Comparison of ENCODE assay signal across 14 cellular contexts in the genomic region with DNA sequence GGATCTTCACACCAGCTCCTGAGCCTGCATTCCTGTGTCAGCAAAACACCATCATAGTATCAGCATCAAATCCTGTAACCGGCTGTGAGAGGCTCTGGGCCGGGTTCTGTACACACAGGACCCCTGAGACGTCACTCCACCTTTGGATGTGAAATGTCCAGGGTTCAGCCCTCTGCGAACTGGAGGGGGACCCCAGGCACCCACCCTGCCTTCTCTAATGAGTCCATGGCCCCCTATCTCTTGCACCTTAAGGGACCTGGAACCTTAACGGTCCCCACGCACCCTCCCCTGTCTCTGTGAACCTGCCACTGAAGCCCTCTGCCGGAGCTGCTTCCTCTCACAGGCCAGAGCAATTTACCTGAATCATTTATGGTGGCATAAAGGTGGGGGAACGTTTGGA.
DNase-seq lines count a peak whose midpoint lies in the region; ATAC-seq and TF ChIP-seq lines count a peak whose summit lies in the region.
"Had no signal": no experiment of that assay in that cellular context is flagged by ENCODE, and none has a peak within 500 bp of the region (broad histone marks: within the 10 kb centered on the region; RNA-seq: fewer than 3 reads in every experiment).

No MANE protein-coding gene starts in this region.

- no peaks in the 10 kb centered on the region for H3K36me3 Mint-ChIP-seq in activated naive CD8-positive, alpha-beta T cell treated with anti-CD3 and anti-CD28 coated beads, Interleukin-2, amount 10 ng/mL, durations not matched to agents 7 days and 5 days
- no peaks in the 10 kb centered on the region for H3K36me3 Mint-ChIP-seq in activated naive CD8-positive, alpha-beta T cell treated with anti-CD3 and anti-CD28 coated beads for 36 hours

- no peak overlapping the region for H3K27ac ChIP-seq in dorsolateral prefrontal cortex
- H3K27ac ChIP-seq in osteoblast (ENCODE audit: low read depth, low read length) = no peak overlapping the region
- H3K27ac ChIP-seq in upper lobe of right lung = no peak overlapping the region
- H3K27ac ChIP-seq: 22Rv1, A549, C4-2B had no signal

- peaks cover 0 to 12% (median 0%) of the 10 kb centered on the region in 45 donors for H3K27me3 ChIP-seq in dorsolateral prefrontal cortex
- H3K27me3 ChIP-seq in osteoblast (ENCODE audit: insufficient read depth, low read length) = no peaks in the 10 kb centered on the region
- H3K27me3 ChIP-seq in upper lobe of right lung = peaks cover 14% of the 10 kb centered on the region

- no peaks in the 10 kb centered on the region for H4K20me1 ChIP-seq in osteoblast (ENCODE audit: insufficient read depth, low read length)

- intact Hi-C loops in dorsolateral prefrontal cortex (cut with DNase I) = no loop called here
- intact Hi-C loops in upper lobe of right lung (cut with DNase I) = no loop called here

- peak; percentile 2 for DNase-seq in activated naive CD8-positive, alpha-beta T cell treated with anti-CD3 and anti-CD28 coated beads, Interleukin-2, amount 10 ng/mL, durations not matched to agents 7 days and 5 days
- DNase-seq in activated naive CD8-positive, alpha-beta T cell treated with anti-CD3 and anti-CD28 coated beads for 36 hours = no peak
- peak in 6 of 10 donors; percentile 11 to 22 (median 14) for DNase-seq in dorsolateral prefrontal cortex
- DNase-seq in osteoblast (ENCODE audit: insufficient read length, low spot score, missing footprints) = peak; percentile 3
- DNase-seq in upper lobe of right lung = peak; percentile 47
- DNase-seq in activated effector memory CD4-positive, alpha-beta T cell treated with Interleukin-2 at 50 U/mL for 16 hours = no peak
- DNase-seq: AML-193; CD4-positive, alpha-beta T cell; H9 had no signal

- H3K4me1 Mint-ChIP-seq in activated naive CD8-positive, alpha-beta T cell treated with anti-CD3 and anti-CD28 coated beads, Interleukin-2, amount 10 ng/mL, durations not matched to agents 7 days and 5 days = no peaks in the 10 kb centered on the region
- H3K4me1 Mint-ChIP-seq in activated naive CD8-positive, alpha-beta T cell treated with anti-CD3 and anti-CD28 coated beads for 36 hours = no peaks in the 10 kb centered on the region
- H3K4me1 Mint-ChIP-seq: H9 had no signal

- H3K9me3 ChIP-seq in osteoblast (ENCODE audit: low read depth, low read length) (no peaks in the 10 kb centered on the region), upper lobe of right lung (no peaks in the 10 kb centered on the region)
- H3K9me3 ChIP-seq: A549, Caco-2 had no signal

- H3K4me2 ChIP-seq in osteoblast (ENCODE audit: insufficient read depth, low read length) = no peak overlapping the region
- H3K4me2 ChIP-seq: A549 had no signal

- H3K27me3 Mint-ChIP-seq in activated naive CD8-positive, alpha-beta T cell treated with anti-CD3 and anti-CD28 coated beads, Interleukin-2, amount 10 ng/mL, durations not matched to agents 7 days and 5 days = peaks cover under 1% of the 10 kb centered on the region
- H3K27me3 Mint-ChIP-seq in activated naive CD8-positive, alpha-beta T cell treated with anti-CD3 and anti-CD28 coated beads for 36 hours = peaks cover 5% of the 10 kb centered on the region

- H3K4me3 ChIP-seq in dorsolateral prefrontal cortex (no peak overlapping the region), osteoblast (ENCODE audit: insufficient read depth, low read length) (no peak overlapping the region), upper lobe of right lung (no peak overlapping the region)
- H3K4me3 ChIP-seq: A549 had no signal

- no peak overlapping the region for H3K4me3 Mint-ChIP-seq in activated naive CD8-positive, alpha-beta T cell treated with anti-CD3 and anti-CD28 coated beads, Interleukin-2, amount 10 ng/mL, durations not matched to agents 7 days and 5 days
- no peak overlapping the region for H3K4me3 Mint-ChIP-seq in activated naive CD8-positive, alpha-beta T cell treated with anti-CD3 and anti-CD28 coated beads for 36 hours
- H3K4me3 Mint-ChIP-seq: CD4-positive, alpha-beta T cell; H9 had no signal

- ATAC-seq in activated naive CD8-positive, alpha-beta T cell treated with anti-CD3 and anti-CD28 coated beads, Interleukin-2, amount 10 ng/mL, durations not matched to agents 7 days and 5 days (ENCODE audit: low read depth) = no peak
- no peak for ATAC-seq in upper lobe of right lung
- no peak for ATAC-seq in GM18519 (IDR thresholded peaks at IDR 0.05; ENCODE audit: low FRiP score, unreplicated experiment)
- ATAC-seq: A549 had no signal

- TF ChIP-seq CTCF in dorsolateral prefrontal cortex (IDR thresholded peaks at IDR 0.05 in 54 of 56, conservative IDR thresholded peaks at IDR 0.05 in 2 of 56; ENCODE audit: low read depth in 1 of 56, partially characterized antibody in 56 of 56) = no peak
- TF ChIP-seq CTCF in osteoblast (IDR thresholded peaks at IDR 0.05; ENCODE audit: extremely low read depth, low read depth, low read length) = no peak
- no peak for TF ChIP-seq CTCF in upper lobe of right lung (IDR thresholded peaks at IDR 0.05)

- POLR2A ChIA-PET in activated naive CD8-positive, alpha-beta T cell treated with anti-CD3 and anti-CD28 coated beads, Interleukin-2, amount 10 ng/mL, durations not matched to agents 7 days and 5 days (lab: Charles Lee) = no interaction called here

- no peak overlapping the region for H3K27ac Mint-ChIP-seq in activated naive CD8-positive, alpha-beta T cell treated with anti-CD3 and anti-CD28 coated beads, Interleukin-2, amount 10 ng/mL, durations not matched to agents 7 days and 5 days
- H3K27ac Mint-ChIP-seq in activated naive CD8-positive, alpha-beta T cell treated with anti-CD3 and anti-CD28 coated beads for 36 hours = no peak overlapping the region
- H3K27ac Mint-ChIP-seq: CD4-positive, alpha-beta T cell; H9 had no signal

- H2AFZ ChIP-seq in osteoblast (ENCODE audit: low read length) = no peak overlapping the region

- no peaks in the 10 kb centered on the region for H3K79me2 ChIP-seq in osteoblast (ENCODE audit: insufficient read depth, low read length)

- no peaks in the 10 kb centered on the region for H3K36me3 ChIP-seq in osteoblast (ENCODE audit: insufficient read depth, low read length)
- no peaks in the 10 kb centered on the region for H3K36me3 ChIP-seq in upper lobe of right lung

- no peaks in the 10 kb centered on the region for H3K4me1 ChIP-seq in osteoblast (ENCODE audit: insufficient read depth, low read length)
- H3K4me1 ChIP-seq in upper lobe of right lung = no peaks in the 10 kb centered on the region
- H3K4me1 ChIP-seq: A549 had no signal

- H3K9me3 Mint-ChIP-seq in activated naive CD8-positive, alpha-beta T cell treated with anti-CD3 and anti-CD28 coated beads, Interleukin-2, amount 10 ng/mL, durations not matched to agents 7 days and 5 days = peaks cover 1% of the 10 kb centered on the region
- no peaks in the 10 kb centered on the region for H3K9me3 Mint-ChIP-seq in activated naive CD8-positive, alpha-beta T cell treated with anti-CD3 and anti-CD28 coated beads for 36 hours
- H3K9me3 Mint-ChIP-seq: CD4-positive, alpha-beta T cell had no signal

Comparison
In these comparisons a context has a peak if more than half of its experiments do, and no peak if none do; other contexts are left out.
1. DNase-seq: peak in activated naive CD8-positive, alpha-beta T cell treated with anti-CD3 and anti-CD28 coated beads, Interleukin-2, amount 10 ng/mL, durations not matched to agents 7 days and 5 days (single experiment), dorsolateral prefrontal cortex (6 of 10), osteoblast (single experiment) and upper lobe of right lung (single experiment); none in activated naive CD8-positive, alpha-beta T cell treated with anti-CD3 and anti-CD28 coated beads for 36 hours (single experiment) and activated effector memory CD4-positive, alpha-beta T cell treated with Interleukin-2 at 50 U/mL for 16 hours (single experiment).